Comparison of ENCODE assay signal across 9 cellular contexts in the genomic region with DNA sequence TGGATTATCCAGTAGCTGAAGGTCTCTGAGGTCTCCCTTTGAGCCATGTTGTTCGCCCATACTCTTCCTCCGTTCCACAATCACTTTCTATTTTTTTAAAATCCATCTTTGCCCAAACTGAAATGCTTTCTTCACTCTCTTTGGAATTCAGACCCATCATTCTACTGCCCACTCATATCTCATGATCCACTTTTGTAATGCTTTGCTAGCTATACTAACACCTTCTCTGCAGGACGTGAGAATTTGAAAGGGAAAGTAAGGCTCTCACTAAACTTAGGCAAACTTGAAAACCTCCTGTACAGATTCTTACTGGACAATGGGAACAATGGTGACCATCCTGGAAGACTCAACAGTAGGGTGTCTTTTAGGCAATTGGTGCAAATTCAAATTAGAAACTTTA. TPM values are rescaled to one million over a fixed set of nuclear protein-coding genes. Genes with fewer than 3 reads are reported as not detected.
"Had no signal": no experiment of that assay in that cellular context is flagged by ENCODE, and none has a peak within 500 bp of the region (broad histone marks: within the 10 kb centered on the region; RNA-seq: fewer than 3 reads in every experiment).

No MANE protein-coding gene starts in this region.

- ATAC-seq: HepG2, K562 had no signal

- H3K27ac ChIP-seq: HL-60, KMS-11 had no signal

- H3K9me3 Mint-ChIP-seq: IgD-negative memory B cell had no signal

- H3K4me3 ChIP-seq: K562 had no signal

- DNase-seq: IMR-90, KG1 had no signal

- H3K27ac Mint-ChIP-seq: IgD-negative memory B cell had no signal

RNA-seq across cellular contexts. Expression of a gene that starts 8.8 kb away (rescaled TPM):
- total RNA-seq: HepG2 had no signal

RNA-seq across cellular contexts. Expression of a gene that starts 28.5 kb away (rescaled TPM):
- total RNA-seq: HT-29 had no signal

RNA-seq across cellular contexts. Expression of a gene that starts 37.8 kb away (rescaled TPM):
- total RNA-seq: HT-29 had no signal

RNA-seq across cellular contexts. Expression of a gene that starts 38.4 kb away (rescaled TPM):
- total RNA-seq: HepG2, HT-29, HT1080 had no signal

RNA-seq across cellular contexts. Expression of a gene that starts 59.6 kb away (rescaled TPM):
- total RNA-seq: HepG2, HT-29, HT1080, IMR-90, K562 had no signal
